Comparison of ENCODE assay signal across 17 cellular contexts in the genomic region with DNA sequence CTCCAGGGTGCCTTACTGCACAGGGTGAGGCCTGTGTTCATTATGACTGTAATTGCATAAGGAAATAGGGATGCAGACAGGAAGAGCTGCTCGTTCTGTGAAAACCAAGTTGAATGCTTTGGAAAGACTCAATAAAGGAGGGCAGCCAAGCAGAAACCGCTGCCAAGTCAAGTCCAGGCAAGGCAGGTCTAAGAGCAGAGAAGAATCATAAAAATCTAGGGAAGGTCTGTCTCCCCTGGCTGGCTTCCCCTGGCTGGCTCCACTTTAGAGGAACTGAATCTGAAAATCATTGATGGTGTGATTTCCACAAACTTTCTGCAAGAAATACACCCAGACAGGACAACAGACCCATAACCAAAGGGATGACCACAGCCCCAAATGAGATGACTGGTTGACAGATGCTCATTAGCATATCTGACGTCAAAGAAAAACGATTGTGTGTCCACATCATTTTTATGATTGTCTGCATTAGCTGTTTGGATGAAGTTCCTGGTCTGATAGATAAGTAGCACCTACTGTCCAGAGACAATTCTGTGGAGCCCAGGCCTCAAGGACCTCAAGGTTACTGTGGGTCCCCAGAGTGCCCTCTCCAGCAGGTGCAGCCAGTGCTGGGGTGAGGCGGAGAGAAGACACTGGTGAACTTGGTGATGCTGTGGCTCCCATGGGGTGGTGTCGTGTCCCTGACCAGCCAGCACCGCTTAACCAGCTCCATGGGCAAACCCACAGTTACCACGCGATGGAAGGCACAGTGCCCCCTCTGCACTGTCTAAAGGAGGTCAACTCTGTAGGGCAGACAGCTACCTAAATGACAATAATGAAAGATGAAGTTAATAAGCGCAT.
DNase-seq lines count a peak whose midpoint lies in the region; ATAC-seq, FAIRE-seq and TF ChIP-seq lines count a peak whose summit lies in the region.
"Had no signal": no experiment of that assay in that cellular context is flagged by ENCODE, and none has a peak within 500 bp of the region (broad histone marks: within the 10 kb centered on the region; RNA-seq: fewer than 3 reads in every experiment).

No MANE protein-coding gene starts in this region.

- no peak overlapping the region for H3K9ac ChIP-seq in GM12878 (ENCODE audit: control insufficient read depth, insufficient read depth, low read length)

- no peaks in the 10 kb centered on the region for H3K9me3 ChIP-seq in GM12878 (replicated peaks; ENCODE audit: control insufficient read depth, insufficient read depth, low read length)
- H3K9me3 ChIP-seq: body of pancreas, uterus had no signal

- POLR2A ChIA-PET in GM12878 (lab: Charles Lee) = no interaction called here

- no peaks in the 10 kb centered on the region for H3K27me3 ChIP-seq in GM12878 (replicated peaks in 1 of 2; ENCODE audit: control insufficient read depth in 2 of 2, insufficient read depth in 2 of 2, low read length in 1 of 2)
- H3K27me3 ChIP-seq: body of pancreas, uterus had no signal

- no peaks in the 10 kb centered on the region for H3K79me2 ChIP-seq in GM12878 (ENCODE audit: control insufficient read depth, insufficient read depth, low read length)

- H3K4me3 Mint-ChIP-seq in nephron (no peak overlapping the region), endothelial cell (ENCODE audit: unreplicated experiment) (no peak overlapping the region)
- no peak overlapping the region for H3K4me3 Mint-ChIP-seq in activated naive CD8-positive, alpha-beta T cell treated with anti-CD3 and anti-CD28 coated beads for 36 hours
- H3K4me3 Mint-ChIP-seq: activated CD8-positive, alpha-beta T cell treated with anti-CD3 and anti-CD28 coated beads, Interleukin-2, amount 10 ng/mL, durations not matched to agents 7 days and 5 days had no signal

- H3K4me1 ChIP-seq in GM12878 (ENCODE audit: control insufficient read depth, insufficient read depth, low read length) = no peaks in the 10 kb centered on the region; the same call in 1 of the 2 replicates
- H3K4me1 ChIP-seq: uterus had no signal

- no peak overlapping the region for H2AFZ ChIP-seq in GM12878 (ENCODE audit: control insufficient read depth, low read depth, low read length)

- H3K4me3 ChIP-seq in GM12878 = no peak overlapping the region
- H3K4me3 ChIP-seq: body of pancreas, uterus had no signal

- peaks cover 38% of the 10 kb centered on the region for H3K27me3 Mint-ChIP-seq in nephron (ENCODE audit: low read depth)
- H3K27me3 Mint-ChIP-seq in activated naive CD8-positive, alpha-beta T cell treated with anti-CD3 and anti-CD28 coated beads for 36 hours = peaks cover 61% of the 10 kb centered on the region
- peaks cover 4% of the 10 kb centered on the region for H3K27me3 Mint-ChIP-seq in endothelial cell (ENCODE audit: unreplicated experiment)

- FAIRE-seq in GM12878 (lab: Jason Lieb, UNC) = no peak

- in situ Hi-C loops in GM12878 (cut with MboI) = no loop called here

- TF ChIP-seq CTCF in GM12878 (IDR thresholded peaks at IDR 0.05 in 2 of 3, conservative IDR thresholded peaks at IDR 0.05 in 1 of 3; ENCODE audit: control insufficient read depth in 2 of 3, extremely low read depth in 1 of 3, insufficient read depth in 1 of 3, low read depth in 3 of 3, low read length in 3 of 3) (no peak), nephron (IDR thresholded peaks at IDR 0.05; ENCODE audit: unreplicated experiment in 3 of 3) (no peak), endothelial cell (IDR thresholded peaks at IDR 0.05; ENCODE audit: unreplicated experiment) (no peak)

- ATAC-seq in GM18498 (IDR thresholded peaks at IDR 0.05; ENCODE audit: unreplicated experiment) = peak; percentile 52
- ATAC-seq in HG02610 (IDR thresholded peaks at IDR 0.05; ENCODE audit: unreplicated experiment) = peak; percentile 37
- ATAC-seq in GM12878 = peak; percentile 77
- ATAC-seq: activated CD8-positive, alpha-beta T cell treated with anti-CD3 and anti-CD28 coated beads, Interleukin-2, amount 10 ng/mL, durations not matched to agents 7 days and 5 days; body of pancreas had no signal

- no peak overlapping the region for H3K27ac ChIP-seq in GM12878 (ENCODE audit: control insufficient read depth, insufficient read depth)
- H3K27ac ChIP-seq: body of pancreas, uterus had no signal

- TF ChIP-seq EP300 in GM12878 (IDR thresholded peaks at IDR 0.05; ENCODE audit: borderline replicate concordance in 1 of 2, control insufficient read depth in 1 of 2, low read depth in 2 of 2, low read length in 2 of 2) = peak; percentile 36 to 43; a peak in 2 of 4 replicates

- 4% methylated on average over 10 of the region's 10 CpGs for WGBS in GM12878 (ENCODE audit: insufficient coverage, insufficient replicate concordance, low lambda C conversion rate, missing lambda C conversion rate)

- no peaks in the 10 kb centered on the region for H4K20me1 ChIP-seq in GM12878 (ENCODE audit: control insufficient read depth, insufficient read depth)

- H3K27ac Mint-ChIP-seq in nephron (peak overlapping the region; percentile 36 to 64 (median 62)), endothelial cell (ENCODE audit: unreplicated experiment) (no peak overlapping the region)
- no peak overlapping the region for H3K27ac Mint-ChIP-seq in activated naive CD8-positive, alpha-beta T cell treated with anti-CD3 and anti-CD28 coated beads for 36 hours
- H3K27ac Mint-ChIP-seq: activated CD8-positive, alpha-beta T cell treated with anti-CD3 and anti-CD28 coated beads, Interleukin-2, amount 10 ng/mL, durations not matched to agents 7 days and 5 days had no signal

- H3K4me1 Mint-ChIP-seq in nephron (peaks cover 22% of the 10 kb centered on the region), endothelial cell (ENCODE audit: unreplicated experiment) (peaks cover 31% of the 10 kb centered on the region)
- H3K4me1 Mint-ChIP-seq in activated naive CD8-positive, alpha-beta T cell treated with anti-CD3 and anti-CD28 coated beads for 36 hours = peaks cover 5% of the 10 kb centered on the region

- no peak overlapping the region for H3K4me2 ChIP-seq in GM12878 (ENCODE audit: control insufficient read depth, insufficient read depth)

- CTCF ChIA-PET in GM12878 (lab: Yijun Ruan, JAX) = interaction anchor here (0.6 to 1.8 kb wide), 3 partner anchors 40 to 923 kb away, joined by 3 to 4 read pairs (median 3); no protein-coding TSS in a partner anchor

- no TSS peak for BruUV-seq in GM12878 (replicated peaks; lab: Mats Ljungman, UMichigan)

- TF ChIP-seq POLR2A in GM12878 (IDR thresholded peaks at IDR 0.05; ENCODE audit: low read depth, low read length) = no peak

- RAD21 ChIA-PET in GM12878 (lab: Charles Lee; ENCODE audit: unreplicated experiment) = interaction anchor here (2.1 kb wide), 1 partner anchor 128 kb away, joined by 5 read pairs; no protein-coding TSS in a partner anchor

- DNase-seq in GM12878 (ENCODE audit: low read depth, low spot score) = peak; percentile 21
- DNase-seq in activated naive CD8-positive, alpha-beta T cell treated with anti-CD3 and anti-CD28 coated beads for 36 hours = no peak
- no peak for DNase-seq in NCI-H187 treated with DMSO at 0.1 percent for 48 hours (lab: John Stamatoyannopoulos, UW)
- DNase-seq in endothelial cell (ENCODE audit: low spot score) = no peak
- DNase-seq in GDM1 (lab: John Stamatoyannopoulos, UW) = no peak
- DNase-seq: activated CD8-positive, alpha-beta T cell treated with anti-CD3 and anti-CD28 coated beads, Interleukin-2, amount 10 ng/mL, durations not matched to agents 7 days and 5 days; activated effector memory CD4-positive, alpha-beta T cell treated with anti-CD3 and anti-CD28 coated beads, Interleukin-2, amount 50 U/mL, for 16 hours; body of pancreas; DMS153; effector CD4-positive, alpha-beta T cell; foreskin melanocyte; NCI-H446 treated with DMSO at 0.1 percent for 48 hours; stimulated activated CD4-positive, alpha-beta T cell treated with anti-CD3 and anti-CD28 coated beads, Interleukin-1b, Interleukin-23, amount 100 ng/mL, for 48 hours; uterus had no signal

- no peaks in the 10 kb centered on the region for H3K36me3 ChIP-seq in GM12878 (ENCODE audit: control insufficient read depth in 2 of 2, insufficient read depth in 2 of 2, low read length in 1 of 2)
- H3K36me3 ChIP-seq: uterus had no signal

- intact Hi-C loops in GM12878 (cut with micrococcal nuclease; ENCODE audit: unreplicated experiment) = loop anchor here (5.0 kb wide), 1 partner anchor 600 kb away; no protein-coding TSS in a partner anchor

- H3K9me3 Mint-ChIP-seq in nephron = no peaks in the 10 kb centered on the region
- H3K9me3 Mint-ChIP-seq in activated naive CD8-positive, alpha-beta T cell treated with anti-CD3 and anti-CD28 coated beads for 36 hours = no peaks in the 10 kb centered on the region
- no peaks in the 10 kb centered on the region for H3K9me3 Mint-ChIP-seq in endothelial cell (ENCODE audit: unreplicated experiment)

- SMC1A ChIA-PET in GM12878 (lab: Charles Lee; ENCODE audit: uncharacterized antibody, unreplicated experiment) = interaction anchor here (1.0 to 1.5 kb wide), 2 partner anchors 40 to 177 kb away, joined by 3 to 4 read pairs; no protein-coding TSS in a partner anchor

- no peaks in the 10 kb centered on the region for H3K36me3 Mint-ChIP-seq in nephron (ENCODE audit: low read depth)
- H3K36me3 Mint-ChIP-seq in activated naive CD8-positive, alpha-beta T cell treated with anti-CD3 and anti-CD28 coated beads for 36 hours = no peaks in the 10 kb centered on the region
- H3K36me3 Mint-ChIP-seq in endothelial cell (ENCODE audit: low read depth, unreplicated experiment) = peaks cover 3% of the 10 kb centered on the region

- TF ChIP-seq RAD21 in GM12878 (IDR thresholded peaks at IDR 0.05; ENCODE audit: insufficient read depth, low read depth, low read length) = no peak

TF ChIP-seq in GM12878, 131 proteins besides CTCF, POLR2A, EP300 and RAD21 (continues in another document):
- TF ChIP-seq IKZF2 (IDR thresholded peaks at IDR 0.05) (peak in 1 of 2 experiments; percentile 23; a peak in 1 of 4 replicates), POU2F2 (IDR thresholded peaks at IDR 0.05; ENCODE audit: borderline replicate concordance, low read depth, low read length) (peak; percentile 50; the same call in 1 of the 3 replicates)
- TF ChIP-seq, protein P1, sequence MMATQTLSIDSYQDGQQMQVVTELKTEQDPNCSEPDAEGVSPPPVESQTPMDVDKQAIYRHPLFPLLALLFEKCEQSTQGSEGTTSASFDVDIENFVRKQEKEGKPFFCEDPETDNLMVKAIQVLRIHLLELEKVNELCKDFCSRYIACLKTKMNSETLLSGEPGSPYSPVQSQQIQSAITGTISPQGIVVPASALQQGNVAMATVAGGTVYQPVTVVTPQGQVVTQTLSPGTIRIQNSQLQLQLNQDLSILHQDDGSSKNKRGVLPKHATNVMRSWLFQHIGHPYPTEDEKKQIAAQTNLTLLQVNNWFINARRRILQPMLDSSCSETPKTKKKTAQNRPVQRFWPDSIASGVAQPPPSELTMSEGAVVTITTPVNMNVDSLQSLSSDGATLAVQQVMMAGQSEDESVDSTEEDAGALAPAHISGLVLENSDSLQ (IDR thresholded peaks at IDR 0.05) = peak; percentile 43; the same call in 1 of the 2 replicates

Comparison
In these comparisons a context has a peak if more than half of its experiments do, and no peak if none do; other contexts are left out.
1. H3K27ac Mint-ChIP-seq: peak in nephron (3 of 3); none in activated naive CD8-positive, alpha-beta T cell treated with anti-CD3 and anti-CD28 coated beads for 36 hours (single experiment) and endothelial cell (single experiment).
2. Peak in every context shown above with its lines, with median percentiles within 50 percentile points of each other: ATAC-seq.